Comparison of ENCODE assay signal across 8 cellular contexts in the genomic region with DNA sequence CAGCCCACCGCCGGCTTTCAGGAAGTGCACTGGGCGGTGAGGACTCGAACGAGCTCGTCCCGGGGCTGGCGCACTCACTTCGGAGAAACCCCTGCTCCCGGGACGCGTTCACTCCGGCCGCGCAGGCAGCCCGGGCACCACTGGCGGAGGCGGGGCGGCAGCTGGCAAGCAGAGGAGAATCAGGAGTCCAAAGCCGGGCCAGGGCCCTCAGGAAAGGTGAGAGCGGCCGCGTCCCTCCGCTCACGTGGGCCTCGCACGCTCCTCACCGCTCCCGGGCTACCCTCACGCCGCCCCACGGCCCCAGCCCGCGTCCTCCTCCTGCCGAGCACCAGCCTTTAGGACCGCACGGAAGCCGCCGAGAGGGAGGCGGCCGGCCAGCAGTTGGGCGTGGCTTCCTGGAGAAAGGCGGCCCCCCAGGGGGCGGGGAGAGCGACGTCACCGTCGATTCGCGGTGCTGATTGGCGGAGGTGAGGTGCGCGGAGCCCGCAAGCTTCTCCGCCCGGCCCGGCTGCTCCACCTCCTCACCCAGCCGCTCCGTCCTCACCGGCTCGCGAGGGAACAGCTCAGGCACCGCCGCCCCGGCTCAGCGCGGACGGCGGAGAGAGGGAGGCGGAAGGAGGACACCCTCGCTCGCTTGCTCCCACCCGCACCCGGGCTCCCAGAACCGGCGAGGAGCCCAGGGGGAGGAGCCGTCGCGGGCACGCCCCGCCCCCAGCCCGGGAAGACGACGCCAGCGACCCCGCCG. TPM values are rescaled to one million over a fixed set of nuclear protein-coding genes. Genes with fewer than 3 reads are reported as not detected.
DNase-seq lines count a peak whose midpoint lies in the region; ATAC-seq and TF ChIP-seq lines count a peak whose summit lies in the region.

A gene (plus strand): TSS at position 516 of the 745 bp plus-strand sequence. CDS start 400 bp downstream, outside the sequence.

- DNase-seq in NCI-H128 (lab: John Stamatoyannopoulos, UW; ENCODE audit: unreplicated experiment) (peak; percentile 98), head of caudate nucleus (peak; percentile 93 to 100 (median 99)), ovary (peak; percentile 98 to 99 (median 99)), thyroid gland (peak; percentile 97 to 98)
- DNase-seq in activated naive CD8-positive, alpha-beta T cell treated with anti-CD3 and anti-CD28 coated beads, Interleukin-2, amount 10 ng/mL, durations not matched to agents 7 days and 5 days: peak; percentile 100

- no peak for TF ChIP-seq EP300 in ovary (IDR thresholded peaks at IDR 0.05)

- H3K27ac Mint-ChIP-seq in activated naive CD8-positive, alpha-beta T cell treated with anti-CD3 and anti-CD28 coated beads, Interleukin-2, amount 10 ng/mL, durations not matched to agents 7 days and 5 days: peak within 1 kb of the TSS; percentile 99

- peaks cover 7% of the 10 kb centered on the region for H3K4me1 ChIP-seq in ovary (ENCODE audit: insufficient read depth)
- H3K4me1 ChIP-seq in thyroid gland: peaks cover 19 to 22% of the 10 kb centered on the region in 2 donors

- H3K9ac ChIP-seq in SU-DHL-6 (ENCODE audit: low read length): peak within 1 kb of the TSS; percentile 94

- H3K27me3 Mint-ChIP-seq in activated naive CD8-positive, alpha-beta T cell treated with anti-CD3 and anti-CD28 coated beads, Interleukin-2, amount 10 ng/mL, durations not matched to agents 7 days and 5 days: no peaks in the 10 kb centered on the region

- H3K27ac ChIP-seq in SU-DHL-6 (ENCODE audit: low read depth, low read length) (peak within 1 kb of the TSS; percentile 92), ovary (peak within 1 kb of the TSS; percentile 87 to 99), thyroid gland (peak within 1 kb of the TSS; percentile 93 to 100 (median 98))

- POLR2A ChIA-PET in activated naive CD8-positive, alpha-beta T cell treated with anti-CD3 and anti-CD28 coated beads, Interleukin-2, amount 10 ng/mL, durations not matched to agents 7 days and 5 days (lab: Charles Lee): interaction anchor here (0.7 to 5.5 kb wide), 16 partner anchors 10 to 843 kb away, joined by 3 to 165 read pairs (median 4); a partner anchor contains a TSS

- ATAC-seq in HG02678 (IDR thresholded peaks at IDR 0.05; ENCODE audit: unreplicated experiment): peak; percentile 70
- ATAC-seq in activated naive CD8-positive, alpha-beta T cell treated with anti-CD3 and anti-CD28 coated beads, Interleukin-2, amount 10 ng/mL, durations not matched to agents 7 days and 5 days (ENCODE audit: low read depth): peak; percentile 85

- H3F3A ChIP-seq in SU-DHL-6 (ENCODE audit: insufficient read depth): peaks cover 36% of the 10 kb centered on the region

- H3K4me3 Mint-ChIP-seq in activated naive CD8-positive, alpha-beta T cell treated with anti-CD3 and anti-CD28 coated beads, Interleukin-2, amount 10 ng/mL, durations not matched to agents 7 days and 5 days: peak within 1 kb of the TSS; percentile 98

- no peaks in the 10 kb centered on the region for H4K20me1 ChIP-seq in SU-DHL-6 (ENCODE audit: low read depth, low read length)

- TF ChIP-seq POLR2A in GM10847 (IDR thresholded peaks at IDR 0.05; ENCODE audit: extremely low read depth, insufficient read length): peak; percentile 62
- peak; percentile 90 for TF ChIP-seq POLR2A in ovary (IDR thresholded peaks at IDR 0.05)
- TF ChIP-seq POLR2A in thyroid gland (IDR thresholded peaks at IDR 0.05): peak; percentile 74 to 97

- no peaks in the 10 kb centered on the region for H3K27me3 ChIP-seq in SU-DHL-6 (ENCODE audit: low read length)
- H3K27me3 ChIP-seq in ovary: no peaks in the 10 kb centered on the region
- H3K27me3 ChIP-seq in thyroid gland: no peaks in the 10 kb centered on the region

- peaks cover 31% of the 10 kb centered on the region for H3K4me1 Mint-ChIP-seq in activated naive CD8-positive, alpha-beta T cell treated with anti-CD3 and anti-CD28 coated beads, Interleukin-2, amount 10 ng/mL, durations not matched to agents 7 days and 5 days

- H2AFZ ChIP-seq in SU-DHL-6 (ENCODE audit: low read depth, low read length, severe bottlenecking): peak within 1 kb of the TSS; percentile 90

- H3K9me3 ChIP-seq in SU-DHL-6 (ENCODE audit: insufficient read depth, low read length) (no peaks in the 10 kb centered on the region), ovary (no peaks in the 10 kb centered on the region), thyroid gland (no peaks in the 10 kb centered on the region)

- H3K9me3 Mint-ChIP-seq in activated naive CD8-positive, alpha-beta T cell treated with anti-CD3 and anti-CD28 coated beads, Interleukin-2, amount 10 ng/mL, durations not matched to agents 7 days and 5 days: peaks cover 1% of the 10 kb centered on the region

- 0% methylated on average over 64 to 87 of the region's 87 CpGs for WGBS in ovary, 3 donors
- WGBS in thyroid gland, 2 donors: 1% methylated on average over 37 of the region's 87 CpGs; no CpG with 5 or more reads in 1 of the 2 donors

- peak within 1 kb of the TSS; percentile 96 for H3K4me2 ChIP-seq in SU-DHL-6 (ENCODE audit: low read depth, low read length, poor library complexity, severe bottlenecking)

- no peak for TF ChIP-seq CTCF in SU-DHL-6 (IDR thresholded peaks at IDR 0.05; ENCODE audit: insufficient read depth, low read length, poor library complexity, severe bottlenecking)
- no peak for TF ChIP-seq CTCF in ovary (IDR thresholded peaks at IDR 0.05)
- no peak for TF ChIP-seq CTCF in thyroid gland (IDR thresholded peaks at IDR 0.05)

- H3K4me3 ChIP-seq in SU-DHL-6 (ENCODE audit: insufficient read depth, low read length, poor library complexity, severe bottlenecking): peak within 1 kb of the TSS; percentile 74
- peak within 1 kb of the TSS; percentile 90 for H3K4me3 ChIP-seq in ovary
- H3K4me3 ChIP-seq in thyroid gland (replicated peaks in 1 of 3): peak within 1 kb of the TSS; percentile 75 to 82 (median 77)

- intact Hi-C loops in head of caudate nucleus (cut with DNase I) (loop anchor here (5.0 to 10.0 kb wide), 2 partner anchors 195 to 338 kb away; a partner anchor contains a TSS), ovary (cut with DNase I) (loop anchor here in 2 of 4 donors (5.0 to 10.0 kb wide), 5 partner anchors 85 to 902 kb away; a partner anchor contains a TSS), thyroid gland (cut with DNase I) (no loop called here)

- H3K36me3 Mint-ChIP-seq in activated naive CD8-positive, alpha-beta T cell treated with anti-CD3 and anti-CD28 coated beads, Interleukin-2, amount 10 ng/mL, durations not matched to agents 7 days and 5 days: peaks cover 37% of the 10 kb centered on the region

- peaks cover 38% of the 10 kb centered on the region for H3K79me2 ChIP-seq in SU-DHL-6 (ENCODE audit: insufficient read depth, low read length)

- H3K9me2 ChIP-seq in SU-DHL-6 (replicated peaks; ENCODE audit: insufficient read depth, low read length): no peaks in the 10 kb centered on the region

- H3K36me3 ChIP-seq in SU-DHL-6 (ENCODE audit: low read length): no peaks in the 10 kb centered on the region
- no peaks in the 10 kb centered on the region for H3K36me3 ChIP-seq in ovary
- no peaks in the 10 kb centered on the region for H3K36me3 ChIP-seq in thyroid gland

RNA-seq across cellular contexts. Expression of the gene that starts here (rescaled TPM):
- total RNA-seq in activated naive CD8-positive, alpha-beta T cell treated with anti-CD3 and anti-CD28 coated beads, Interleukin-2, amount 10 ng/mL, durations not matched to agents 7 days and 5 days: 10 to 100 TPM; 56.8 to 61.7 TPM
- total RNA-seq in ovary (10 to 100 TPM; 14.8 to 24.5 (median 22.3) TPM), thyroid gland (10 to 100 TPM; 20.1 to 28.5 (median 24.9) TPM)
- polyA plus RNA-seq in ovary: 10 to 100 TPM in 1 of 2 donors, 1 to 10 TPM in 1; 7.7 to 21.9 TPM

Comparison
In these comparisons a context has a peak if more than half of its experiments do, and no peak if none do; other contexts are left out.
1. Peak in every context shown above with its lines: DNase-seq, ATAC-seq, H3K4me3 ChIP-seq and H3K27ac ChIP-seq.